27 cellular contexts compared by ENCODE assay signal in the genomic region with DNA sequence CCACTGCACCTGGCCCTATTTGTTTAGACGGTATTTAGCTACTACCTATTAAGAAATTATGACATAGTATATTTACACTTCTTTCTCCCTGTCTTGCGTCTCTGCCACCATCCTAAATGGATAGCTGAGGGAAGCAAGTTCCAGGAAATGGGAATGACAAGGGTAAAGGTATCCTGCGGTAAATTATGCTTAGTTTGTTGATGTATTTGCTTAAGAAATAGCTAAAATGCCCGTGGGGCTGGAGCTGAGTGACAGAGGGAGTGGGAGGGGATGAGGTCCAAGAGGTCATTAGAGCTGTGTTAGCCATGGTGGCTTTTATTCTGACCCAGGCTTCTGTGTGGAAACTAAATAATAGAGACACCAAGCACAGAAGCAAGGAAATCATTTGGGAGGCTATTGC. TPM values are rescaled to one million over a fixed set of nuclear protein-coding genes. Genes with fewer than 3 reads are reported as not detected.
DNase-seq lines count a peak whose midpoint lies in the region; ATAC-seq, FAIRE-seq and TF ChIP-seq lines count a peak whose summit lies in the region.
"Had no signal": no experiment of that assay in that cellular context is flagged by ENCODE, and none has a peak within 500 bp of the region (broad histone marks: within the 10 kb centered on the region; RNA-seq: fewer than 3 reads in every experiment).

No MANE protein-coding gene starts in this region.

- no peak overlapping the region for H4K8ac ChIP-seq in H1 (ENCODE audit: extremely low read depth, insufficient read depth, low read length)

- H2BK12ac ChIP-seq in H1 (ENCODE audit: low read depth, low read length) = no peak overlapping the region

- no TSS peak for BruUV-seq in Caco-2 (replicated peaks; lab: Mats Ljungman, UMichigan)

- no peak overlapping the region for H3K4ac ChIP-seq in H1 (replicated peaks; ENCODE audit: insufficient read length, low read depth, low read length)

- H3K9me3 ChIP-seq in Caco-2 = no peaks in the 10 kb centered on the region
- H3K9me3 ChIP-seq in H1 (ENCODE audit: insufficient read depth in 2 of 2, low read depth in 1 of 2, low read length in 1 of 2) = no peaks in the 10 kb centered on the region

- no peak overlapping the region for H2AK5ac ChIP-seq in H1 (ENCODE audit: low read depth, low read length)

- no peak overlapping the region for H3K9ac ChIP-seq in H1 (replicated peaks in 1 of 4; ENCODE audit: extremely low read depth in 1 of 4, low read depth in 3 of 4, low read length in 3 of 4)
- H3K9ac ChIP-seq: KMS-11 had no signal

- H2AFZ ChIP-seq in H1 (ENCODE audit: low read length) = no peak overlapping the region

- H3K4me3 Mint-ChIP-seq in Caco-2 (ENCODE audit: unreplicated experiment) (no peak overlapping the region), natural killer cell (no peak overlapping the region)
- H3K4me3 Mint-ChIP-seq: H9; HFFc6; IgD-negative memory B cell; T-helper 1 cell treated with Interleukin-12 subunit alpha and Interleukin-12 subunit beta and Interleukin-4 antibody, amounts not matched to agents 30 μg/mL and 1 μg/mL, for 36 hours had no signal

- no peak overlapping the region for H2BK120ac ChIP-seq in H1 (replicated peaks; ENCODE audit: low read depth, low read length)

- no peak overlapping the region for H3K4me3 ChIP-seq in Caco-2 (ENCODE audit: low read depth, low read length)
- no peak overlapping the region for H3K4me3 ChIP-seq in H1 (ENCODE audit: extremely low read depth in 1 of 4, insufficient read depth in 2 of 4, low read depth in 3 of 4, low read length in 4 of 4)
- H3K4me3 ChIP-seq: SK-N-MC had no signal

- no peak overlapping the region for H3K4me2 ChIP-seq in H1 (ENCODE audit: insufficient read depth in 1 of 2, low read depth in 2 of 2, low read length in 2 of 2)
- H3K4me2 ChIP-seq: KMS-11 had no signal

- FAIRE-seq in H1 (lab: Jason Lieb, UNC) = no peak
- FAIRE-seq: GM12892, HTR-8/SVneo had no signal

- peak overlapping the region; percentile 9 for H4K91ac ChIP-seq in H1 (replicated peaks; ENCODE audit: insufficient read length, low read length)

- H3K23me2 ChIP-seq in H1 (ENCODE audit: low read depth, low read length) = no peaks in the 10 kb centered on the region

- no peaks in the 10 kb centered on the region for H3K27me3 ChIP-seq in Caco-2 (replicated peaks; ENCODE audit: control insufficient read depth, insufficient read depth, low read length)
- H3K27me3 ChIP-seq in H1 (replicated peaks in 1 of 4; ENCODE audit: control insufficient read depth in 3 of 4, extremely low read depth in 1 of 4, insufficient read depth in 3 of 4, low read length in 3 of 4) = no peaks in the 10 kb centered on the region

- no peak overlapping the region for H3K27ac ChIP-seq in H1 (ENCODE audit: low read depth, low read length)
- H3K27ac ChIP-seq: KMS-11, RWPE1, SK-N-MC had no signal

- no peak overlapping the region for H2BK20ac ChIP-seq in H1 (ENCODE audit: low read length)

- no peaks in the 10 kb centered on the region for H3K79me1 ChIP-seq in H1 (ENCODE audit: low read depth, low read length)

- TF ChIP-seq RAD21 in H1 (IDR thresholded peaks at IDR 0.05 in 1 of 2, conservative IDR thresholded peaks at IDR 0.05 in 1 of 2; ENCODE audit: low read depth in 2 of 2, low read length in 2 of 2) = no peak

- TF ChIP-seq POLR2A in H1 (IDR thresholded peaks at IDR 0.05; ENCODE audit: control extremely low read depth in 1 of 2, low read depth in 2 of 2, low read length in 2 of 2) = no peak

- TF ChIP-seq CTCF in Caco-2 (IDR thresholded peaks at IDR 0.05; ENCODE audit: insufficient read depth in 1 of 2, low read depth in 1 of 2, low read length in 1 of 2, severe bottlenecking in 1 of 2, unreplicated experiment in 1 of 2) (no peak), H1 (IDR thresholded peaks at IDR 0.05; ENCODE audit: control extremely low read depth in 1 of 3, insufficient read depth in 1 of 3, low read depth in 1 of 3, low read length in 3 of 3) (no peak), natural killer cell (IDR thresholded peaks at IDR 0.05) (no peak)

- H3K27ac Mint-ChIP-seq in Caco-2 (ENCODE audit: unreplicated experiment) (no peak overlapping the region), natural killer cell (no peak overlapping the region)
- H3K27ac Mint-ChIP-seq: H9; HFFc6; IgD-negative memory B cell; T-helper 1 cell treated with Interleukin-12 subunit alpha and Interleukin-12 subunit beta and Interleukin-4 antibody, amounts not matched to agents 30 μg/mL and 1 μg/mL, for 36 hours had no signal

- peaks cover 18% of the 10 kb centered on the region for H3K4me1 Mint-ChIP-seq in Caco-2 (ENCODE audit: low read depth, unreplicated experiment)
- H3K4me1 Mint-ChIP-seq in natural killer cell = no peaks in the 10 kb centered on the region
- H3K4me1 Mint-ChIP-seq: IgD-negative memory B cell had no signal

- H3K36me3 Mint-ChIP-seq in Caco-2 (ENCODE audit: insufficient read depth, unreplicated experiment) (no peaks in the 10 kb centered on the region), natural killer cell (no peaks in the 10 kb centered on the region)
- H3K36me3 Mint-ChIP-seq: IgD-negative memory B cell had no signal

- H3K56ac ChIP-seq in H1 (replicated peaks; ENCODE audit: insufficient read length, low read depth, low read length) = no peak overlapping the region

- WGBS in H1 (ENCODE audit: extremely low coverage in 1 of 2, insufficient coverage in 1 of 2, insufficient read length in 1 of 2, insufficient replicate concordance in 2 of 2, low coverage in 1 of 2, low lambda C conversion rate in 2 of 2, missing lambda C conversion rate in 1 of 2), 2 experiments = 82% methylated on average over 4 of the region's 4 CpGs; no CpG with 5 or more reads in 1 of the 2 experiments

- POLR2A ChIA-PET in Caco-2 (lab: Charles Lee) (interaction anchor here (0.5 to 0.9 kb wide), 2 partner anchors 18 to 80 kb away, joined by 3 to 4 read pairs; a partner anchor contains a TSS), H1 (lab: Charles Lee; ENCODE audit: partially characterized antibody) (interaction anchor here (0.6 to 1.4 kb wide), 2 partner anchors 10 to 13 kb away, joined by 3 read pairs; no protein-coding TSS in a partner anchor)

- H3K9me3 Mint-ChIP-seq in Caco-2 (ENCODE audit: unreplicated experiment) (no peaks in the 10 kb centered on the region), natural killer cell (no peaks in the 10 kb centered on the region)
- H3K9me3 Mint-ChIP-seq: H9; HFFc6; IgD-negative memory B cell; T-helper 1 cell treated with Interleukin-12 subunit alpha and Interleukin-12 subunit beta and Interleukin-4 antibody, amounts not matched to agents 30 μg/mL and 1 μg/mL, for 36 hours had no signal

- H3K23ac ChIP-seq in H1 (ENCODE audit: insufficient read length) = no peak overlapping the region

- H2BK5ac ChIP-seq in H1 (ENCODE audit: low read depth, low read length) = no peak overlapping the region

- no peak overlapping the region for H3K14ac ChIP-seq in H1 (ENCODE audit: insufficient read length)

- no peak overlapping the region for H2BK15ac ChIP-seq in H1 (ENCODE audit: low read length)

- CTCF ChIA-PET in Caco-2 (lab: Charles Lee) (interaction anchor here (0.6 to 1.8 kb wide), 3 partner anchors 80 to 133 kb away, joined by 3 to 12 read pairs (median 4); a partner anchor contains a TSS), H1 (lab: Charles Lee; ENCODE audit: partially characterized antibody) (interaction anchor here (0.6 to 3.5 kb wide), 7 partner anchors 10 to 199 kb away, joined by 3 to 14 read pairs (median 3); no protein-coding TSS in a partner anchor)

- no peaks in the 10 kb centered on the region for H4K20me1 ChIP-seq in H1 (replicated peaks in 1 of 2; ENCODE audit: control insufficient read depth in 1 of 2, insufficient read depth in 2 of 2, low read length in 2 of 2)

- H3K4me1 ChIP-seq in Caco-2 (peaks cover 13% of the 10 kb centered on the region; the same call in 1 of the 2 replicates), H1 (replicated peaks in 1 of 4; ENCODE audit: control insufficient read depth in 3 of 4, insufficient read depth in 4 of 4, low read length in 3 of 4) (no peaks in the 10 kb centered on the region)

- no peak for TF ChIP-seq EP300 in H1 (IDR thresholded peaks at IDR 0.05; ENCODE audit: borderline replicate concordance in 1 of 2, low read depth in 2 of 2, low read length in 2 of 2)

- intact Hi-C loops in Caco-2 (cut with micrococcal nuclease; ENCODE audit: unreplicated experiment) = no loop called here
- intact Hi-C loops in natural killer cell (cut with micrococcal nuclease) = no loop called here

- H3K79me2 ChIP-seq in H1 (ENCODE audit: control insufficient read depth in 1 of 2, insufficient read depth in 2 of 2, low read length in 2 of 2) = no peaks in the 10 kb centered on the region

- H3K27me3 Mint-ChIP-seq in Caco-2 (ENCODE audit: insufficient read depth, unreplicated experiment) (peaks cover under 1% of the 10 kb centered on the region), natural killer cell (ENCODE audit: low read depth in 2 of 2) (peaks cover 17 to 23% of the 10 kb centered on the region in 2 donors)

- H3K18ac ChIP-seq in H1 (ENCODE audit: extremely low read depth, low read length) = no peak overlapping the region

- H4K5ac ChIP-seq in H1 (ENCODE audit: insufficient read length, low read depth, low read length) = no peak overlapping the region

- H3K36me3 ChIP-seq in Caco-2 (ENCODE audit: control insufficient read depth, insufficient read depth, low read length) (no peaks in the 10 kb centered on the region), H1 (ENCODE audit: control insufficient read depth in 2 of 4, insufficient read depth in 4 of 4, low read length in 3 of 4) (no peaks in the 10 kb centered on the region)

- DNase-seq in NCI-H2227 treated with DMSO at 0.1 percent for 48 hours (lab: John Stamatoyannopoulos, UW) (peak; percentile 25), NCI-H2227 (lab: John Stamatoyannopoulos, UW; ENCODE audit: unreplicated experiment) (no peak), Caco-2 (peak; percentile 61 to 71), NCI-H146 (lab: John Stamatoyannopoulos, UW) (peak; percentile 92), H1 (ENCODE audit: low read depth in 1 of 2, low spot score in 2 of 2) (no peak), natural killer cell (no peak), NCI-H345 treated with DMSO at 0.1 percent for 48 hours (lab: John Stamatoyannopoulos, UW; ENCODE audit: unreplicated experiment) (no peak)
- DNase-seq: DND-41, H9, HFFc6, NCI-H1048, NCI-H1436, NCI-H2029, NCI-H226, NCI-H510A treated with DMSO at 0.1 percent for 48 hours, SHP77 treated with DMSO at 0.1 percent for 48 hours, SW 1271, T-helper 9 cell had no signal

- no peak for ATAC-seq in natural killer cell
- ATAC-seq in GM19395 (IDR thresholded peaks at IDR 0.05; ENCODE audit: unreplicated experiment) = no peak
- ATAC-seq: Panc1 had no signal

RNA-seq across cellular contexts. Expression of a gene that starts 29.0 kb away (rescaled TPM):
- 35.1 and 39.7 TPM in 2 replicates for total RNA-seq in Caco-2 (2022)
- total RNA-seq in H1 (2021; fragmentation: NEBNext Ultra II Directional; extraction: Animal tissue kit (Norgen Biotek cat#: 25700)) = 30.4 and 33.5 TPM in 2 replicates
- polyA plus RNA-seq in H1 (2011; rRNA removed) = 14.8 and 21.2 TPM in 2 replicates
- 20.2 TPM for polyA plus RNA-seq in H1 (2011; cell fraction: cytosol; rRNA removed)
- polyA plus RNA-seq in H1 (2011; cell fraction: nucleus; rRNA removed) = 9.5 TPM
- polyA plus RNA-seq in H1 (2012, experiment 1 of 2) = 8.9 to 15.1 TPM (median 10.3 TPM) in 4 replicates
- 7.1 TPM for polyA plus RNA-seq in H1 (2012, experiment 2 of 2)
- 21.3 TPM for polyA plus RNA-seq in H1 (2013, experiment 1 of 2)
- 21.5 TPM for polyA plus RNA-seq in H1 (2013, experiment 2 of 2)
- polyA minus RNA-seq in H1 (2011; rRNA and poly(A)+ RNA removed) = 7.5 and 7.7 TPM in 2 replicates
- 11.7 TPM for polyA minus RNA-seq in H1 (2011; cell fraction: cytosol; rRNA and poly(A)+ RNA removed)
- 25.0 TPM for polyA minus RNA-seq in H1 (2011; cell fraction: nucleus; rRNA and poly(A)+ RNA removed)
- total RNA-seq in natural killer cell = 10 to 100 TPM; 14.0 to 14.5 (median 14.4) TPM

RNA-seq across cellular contexts. Expression of a gene that starts 36.9 kb away (rescaled TPM):
- total RNA-seq in Caco-2 (2022) = 98.3 and 99.3 TPM in 2 replicates
- total RNA-seq in H1 (2021; fragmentation: NEBNext Ultra II Directional; extraction: Animal tissue kit (Norgen Biotek cat#: 25700)) = 41.3 and 43.2 TPM in 2 replicates
- polyA plus RNA-seq in H1 (2011; rRNA removed) = 10.0 and 22.6 TPM in 2 replicates
- 23.9 TPM for polyA plus RNA-seq in H1 (2011; cell fraction: cytosol; rRNA removed)
- polyA plus RNA-seq in H1 (2011; cell fraction: nucleus; rRNA removed) = 5.5 TPM
- 26.4 to 36.4 TPM (median 28.5 TPM) in 4 replicates for polyA plus RNA-seq in H1 (2012, experiment 1 of 2)
- 28.8 TPM for polyA plus RNA-seq in H1 (2012, experiment 2 of 2)
- 88.9 TPM for polyA plus RNA-seq in H1 (2013, experiment 1 of 2)
- polyA plus RNA-seq in H1 (2013, experiment 2 of 2) = 97.2 TPM
- 4.5 and 9.8 TPM in 2 replicates for polyA minus RNA-seq in H1 (2011; rRNA and poly(A)+ RNA removed)
- polyA minus RNA-seq in H1 (2011; cell fraction: cytosol; rRNA and poly(A)+ RNA removed) = 2.6 TPM
- polyA minus RNA-seq in H1 (2011; cell fraction: nucleus; rRNA and poly(A)+ RNA removed) = 6.6 TPM
- total RNA-seq in natural killer cell = 10 to 100 TPM in 1 of 3 donors, 1 to 10 TPM in 2; 4.2 to 10.4 (median 5.3) TPM

RNA-seq across cellular contexts. Expression of a gene that starts 38.1 kb away (rescaled TPM):
- 18.0 and 18.3 TPM in 2 replicates for total RNA-seq in Caco-2 (2022)
- total RNA-seq in H1 (2021; fragmentation: NEBNext Ultra II Directional; extraction: Animal tissue kit (Norgen Biotek cat#: 25700)) = 7.4 and 7.8 TPM in 2 replicates
- polyA plus RNA-seq in H1 (2011; rRNA removed) = 0.97 and 1.3 TPM in 2 replicates
- 1.8 TPM for polyA plus RNA-seq in H1 (2011; cell fraction: cytosol; rRNA removed)
- 0.54 TPM for polyA plus RNA-seq in H1 (2011; cell fraction: nucleus; rRNA removed)
- polyA plus RNA-seq in H1 (2012, experiment 1 of 2) = 1.0 to 2.4 TPM (median 1.2 TPM) in 4 replicates
- 0.25 TPM for polyA plus RNA-seq in H1 (2012, experiment 2 of 2)
- polyA plus RNA-seq in H1 (2013, experiment 1 of 2) = 4.5 TPM
- polyA plus RNA-seq in H1 (2013, experiment 2 of 2) = 4.5 TPM
- 2.0 and 2.1 TPM in 2 replicates for polyA minus RNA-seq in H1 (2011; rRNA and poly(A)+ RNA removed)
- 3.2 TPM for polyA minus RNA-seq in H1 (2011; cell fraction: cytosol; rRNA and poly(A)+ RNA removed)
- 4.9 TPM for polyA minus RNA-seq in H1 (2011; cell fraction: nucleus; rRNA and poly(A)+ RNA removed)
- 1 to 10 TPM; 4.4 to 5.7 (median 4.6) TPM for total RNA-seq in natural killer cell

Comparison
In these comparisons a context has a peak if more than half of its experiments do, and no peak if none do; other contexts are left out.
1. DNase-seq: peak in NCI-H2227 treated with DMSO at 0.1 percent for 48 hours (single experiment), Caco-2 (2 of 2) and NCI-H146 (single experiment); none in NCI-H2227 (single experiment), H1 (0 of 2), natural killer cell (single experiment) and NCI-H345 treated with DMSO at 0.1 percent for 48 hours (single experiment).